Comparison of ENCODE assay signal across 8 cellular contexts in the genomic region with DNA sequence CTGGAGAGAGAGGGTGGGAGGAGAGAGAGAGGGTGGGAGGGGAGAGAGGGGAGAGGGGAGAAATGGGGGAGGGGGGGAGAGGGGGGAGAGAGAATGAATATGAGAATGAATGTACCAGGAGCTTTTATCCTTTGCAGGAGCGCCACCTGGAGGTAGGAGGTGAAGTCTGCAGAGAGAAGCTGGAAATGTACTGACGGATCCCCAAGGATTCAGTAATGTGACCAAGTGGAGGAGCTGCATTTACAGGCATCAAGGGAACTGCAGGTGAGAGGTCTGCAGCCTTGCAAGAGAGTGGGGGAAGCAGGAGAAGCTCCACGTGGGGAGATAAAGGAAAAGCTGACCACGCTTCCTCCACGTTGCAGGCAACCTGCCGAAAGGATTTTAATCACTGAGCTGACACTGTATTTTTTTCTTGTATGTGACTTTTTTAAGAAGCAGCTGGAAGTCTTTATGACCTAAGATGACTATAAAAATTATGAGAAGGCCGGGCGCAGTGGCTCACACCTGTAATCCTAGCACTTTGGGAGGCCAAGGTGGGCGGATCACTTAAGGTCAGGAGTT. TPM values are rescaled to one million over a fixed set of nuclear protein-coding genes. Genes with fewer than 3 reads are reported as not detected.
DNase-seq lines count a peak whose midpoint lies in the region; ATAC-seq, FAIRE-seq and TF ChIP-seq lines count a peak whose summit lies in the region.

No MANE protein-coding gene starts in this region.

- BruUV-seq in K562 (replicated peaks; lab: Mats Ljungman, UMichigan), result no TSS peak

- FAIRE-seq in K562 (lab: Jason Lieb, UNC), result peak; percentile 60

- CTCF ChIA-PET in K562 (lab: Yijun Ruan, JAX; ENCODE audit: low intra/inter-chr PET ratio), result interaction anchor here (0.6 to 2.9 kb wide), 5 partner anchors 15 to 257 kb away, joined by 3 to 18 read pairs (median 4); no protein-coding TSS in a partner anchor

- H3K9me1 ChIP-seq in K562 (ENCODE audit: control insufficient read depth, insufficient read depth, low read length), result no peaks in the 10 kb centered on the region

- TF ChIP-seq RAD21 in K562 (CRISPR knock-in tag; conservative IDR thresholded peaks at IDR 0.05 in 1 of 2, IDR thresholded peaks at IDR 0.05 in 1 of 2), result peak in 1 of 2 experiments; percentile 72; a peak in 3 of 4 replicates

- TF ChIP-seq POLR2A in K562 (conservative IDR thresholded peaks at IDR 0.05), result no peak

- no peaks in the 10 kb centered on the region for H3K9me3 Mint-ChIP-seq in T-helper 2 cell treated with Interferon-gamma antibody and Interleukin-4, amounts not matched to agents 5 μg/mL and 100 μg/mL, for 36 hours

- no peaks in the 10 kb centered on the region for H3K9me2 ChIP-seq in DOHH2 (replicated peaks; ENCODE audit: control insufficient read depth, low read length)

- H3K4me1 ChIP-seq in DOHH2 (ENCODE audit: control insufficient read depth, low read length) (no peaks in the 10 kb centered on the region), K562 (replicated peaks in 1 of 2; ENCODE audit: control insufficient read depth in 2 of 2, insufficient read depth in 2 of 2, low read length in 2 of 2) (peaks cover 3% of the 10 kb centered on the region in 2 experiments; a peak in 1 of 5 replicates)

- H3K4me3 ChIP-seq in DOHH2 (ENCODE audit: low read length) (no peak overlapping the region), K562 (no peak overlapping the region)

- peak; percentile 33 for DNase-seq in T-helper 2 cell treated with Interferon-gamma antibody and Interleukin-4, amounts not matched to agents 5 μg/mL and 100 μg/mL, for 36 hours (ENCODE audit: low spot score)
- DNase-seq in K562 (ENCODE audit: extremely low read depth in 1 of 4, low spot score in 3 of 4) (peak; percentile 63 to 76 (median 64)), kidney glomerular epithelial cell (lab: John Stamatoyannopoulos, UW) (peak; percentile 20)
- peak; percentile 53 to 64 for DNase-seq in stimulated activated CD4-positive, alpha-beta T cell treated with anti-CD3 and anti-CD28 coated beads, Interleukin-2, amount 100 ng/mL, for 48 hours

- H3K4me1 Mint-ChIP-seq in T-helper 2 cell treated with Interferon-gamma antibody and Interleukin-4, amounts not matched to agents 5 μg/mL and 100 μg/mL, for 36 hours (ENCODE audit: low read depth), result no peaks in the 10 kb centered on the region

- 12% methylated on average over 7 of the region's 9 CpGs for WGBS in K562 (ENCODE audit: insufficient coverage, low coverage, missing lambda C conversion rate)

- POLR2A ChIA-PET in K562 (lab: Yijun Ruan, JAX), result interaction anchor here (0.6 kb wide), 2 partner anchors 117 to 189 kb away, joined by 3 read pairs; no protein-coding TSS in a partner anchor

- intact Hi-C loops in K562 (cut with micrococcal nuclease), result loop anchor here (5.0 kb wide), 1 partner anchor 238 kb away; no protein-coding TSS in a partner anchor

- peak; percentile 83 for ATAC-seq in K562
- ATAC-seq in GM19351 (IDR thresholded peaks at IDR 0.05; ENCODE audit: unreplicated experiment), result no peak
- no peak for ATAC-seq in HG02973 (IDR thresholded peaks at IDR 0.05; ENCODE audit: unreplicated experiment)

- H3K36me3 Mint-ChIP-seq in T-helper 2 cell treated with Interferon-gamma antibody and Interleukin-4, amounts not matched to agents 5 μg/mL and 100 μg/mL, for 36 hours (ENCODE audit: low read depth), result no peaks in the 10 kb centered on the region

- H3K4me2 ChIP-seq in DOHH2 (ENCODE audit: low read length) (no peak overlapping the region), K562 (ENCODE audit: insufficient read depth, low read length) (no peak overlapping the region)

- H4K20me1 ChIP-seq in DOHH2 (ENCODE audit: control insufficient read depth, insufficient read depth, low read depth, low read length), result no peaks in the 10 kb centered on the region
- H4K20me1 ChIP-seq in K562 (replicated peaks; ENCODE audit: control insufficient read depth, insufficient read depth, low read length), result no peaks in the 10 kb centered on the region

- H3K36me3 ChIP-seq in DOHH2 (ENCODE audit: control insufficient read depth, low read length), result no peaks in the 10 kb centered on the region
- H3K36me3 ChIP-seq in K562 (ENCODE audit: control insufficient read depth, insufficient read depth, low read length), result no peaks in the 10 kb centered on the region

- H3K79me2 ChIP-seq in DOHH2 (ENCODE audit: control insufficient read depth, low read length) (no peaks in the 10 kb centered on the region), K562 (ENCODE audit: control insufficient read depth, insufficient read depth, low read length) (no peaks in the 10 kb centered on the region)

- H3K27me3 Mint-ChIP-seq in T-helper 2 cell treated with Interferon-gamma antibody and Interleukin-4, amounts not matched to agents 5 μg/mL and 100 μg/mL, for 36 hours (ENCODE audit: low read depth), result peaks cover 4% of the 10 kb centered on the region

- TF ChIP-seq CTCF in DOHH2 (IDR thresholded peaks at IDR 0.05; ENCODE audit: low read depth, low read length, poor library complexity, severe bottlenecking) (peak; percentile 70), LNCAP (IDR thresholded peaks at IDR 0.05) (peak; percentile 61), K562 (IDR thresholded peaks at IDR 0.05 in 2 of 3, conservative IDR thresholded peaks at IDR 0.05 in 1 of 3; ENCODE audit: insufficient read depth in 2 of 3, low read depth in 1 of 3, low read length in 3 of 3) (peak; percentile 65 to 87 (median 81))

- in situ Hi-C loops in K562 (cut with MboI), result no loop called here

- no peaks in the 10 kb centered on the region for H3F3A ChIP-seq in DOHH2 (ENCODE audit: control insufficient read depth, insufficient read depth)

- H3K9me3 ChIP-seq in DOHH2 (ENCODE audit: control insufficient read depth, insufficient read depth, low read length), result no peaks in the 10 kb centered on the region
- H3K9me3 ChIP-seq in K562 (replicated peaks; ENCODE audit: control insufficient read depth, insufficient read depth, low read depth, low read length), result no peaks in the 10 kb centered on the region

- H2AFZ ChIP-seq in K562 (ENCODE audit: low read depth, low read length), result no peak overlapping the region

- H3K27ac ChIP-seq in DOHH2 (ENCODE audit: low read depth, low read length), result no peak overlapping the region
- no peak overlapping the region for H3K27ac ChIP-seq in K562 (ENCODE audit: extremely low read depth, low read depth, low read length)

- H3K27ac Mint-ChIP-seq in T-helper 2 cell treated with Interferon-gamma antibody and Interleukin-4, amounts not matched to agents 5 μg/mL and 100 μg/mL, for 36 hours, result no peak overlapping the region

- H3K4me3 Mint-ChIP-seq in T-helper 2 cell treated with Interferon-gamma antibody and Interleukin-4, amounts not matched to agents 5 μg/mL and 100 μg/mL, for 36 hours, result no peak overlapping the region

- TF ChIP-seq EP300 in K562 (IDR thresholded peaks at IDR 0.05; ENCODE audit: low read length), result no peak

- H3K9ac ChIP-seq in K562 (ENCODE audit: insufficient read depth in 1 of 2, low read depth in 2 of 2, low read length in 2 of 2), result no peak overlapping the region

- no peaks in the 10 kb centered on the region for H3K27me3 ChIP-seq in DOHH2 (ENCODE audit: control insufficient read depth, low read length)
- no peaks in the 10 kb centered on the region; a peak in 1 of 5 replicates for H3K27me3 ChIP-seq in K562 (ENCODE audit: control insufficient read depth in 2 of 2, insufficient read depth in 2 of 2, low read length in 2 of 2)

RNA-seq across cellular contexts. Expression of a gene that starts 33.7 kb away (rescaled TPM):
- not detected in 2 replicates for total RNA-seq in K562 (2011; cell fraction: chromatin; rRNA removed; ENCODE audit: low replicate concordance)
- not detected in 2 replicates for total RNA-seq in K562 (2011; cell fraction: nucleolus; rRNA removed)
- total RNA-seq in K562 (2011; cell fraction: nucleoplasm; rRNA removed), result not detected in 2 replicates
- total RNA-seq in K562 (2014; rRNA removed) (not detected in 2 replicates), K562 (2014; rRNA removed; fragmentation: Illumina TruSeq; extraction: Trizol) (not detected in 2 replicates), K562 (2015; rRNA removed; fragmentation: Illumina TruSeq; extraction: Trizol) (not detected in 2 replicates), K562 (2021) (not detected in 2 replicates)
- polyA plus RNA-seq in K562 (2011; rRNA removed) (not detected in 2 replicates), K562 (2014; fragmentation: Illumina TruSeq; extraction: Trizol) (not detected in 2 replicates), K562 (2014; fragmentation: Nextera tagmentation; extraction: Ambion mirVana) (not detected), K562 (2014; rRNA removed) (not detected in 2 replicates)
- polyA plus RNA-seq in K562 (2011; cell fraction: cytosol; rRNA removed), result not detected in 2 replicates
- polyA plus RNA-seq in K562 (2011; cell fraction: nucleus; rRNA removed), result not detected in 2 replicates
- not detected in 2 replicates for polyA plus RNA-seq in K562 (2012)
- polyA minus RNA-seq in K562 (2011; rRNA and poly(A)+ RNA removed), result not detected in 2 replicates
- not detected in 2 replicates for polyA minus RNA-seq in K562 (2011; cell fraction: cytosol; rRNA and poly(A)+ RNA removed)
- polyA minus RNA-seq in K562 (2011; cell fraction: nucleus; rRNA and poly(A)+ RNA removed), result not detected in 2 replicates

RNA-seq across cellular contexts. Expression of a gene that starts 38.6 kb away (rescaled TPM):
- total RNA-seq in K562 (2011; cell fraction: chromatin; rRNA removed; ENCODE audit: low replicate concordance), result not detected in 2 replicates
- not detected in 2 replicates for total RNA-seq in K562 (2011; cell fraction: nucleolus; rRNA removed)
- not detected in 2 replicates for total RNA-seq in K562 (2011; cell fraction: nucleoplasm; rRNA removed)
- total RNA-seq in K562 (2014; rRNA removed) (not detected in 2 replicates), K562 (2014; rRNA removed; fragmentation: Illumina TruSeq; extraction: Trizol) (not detected in 2 replicates), K562 (2015; rRNA removed; fragmentation: Illumina TruSeq; extraction: Trizol) (not detected in 2 replicates), K562 (2021) (not detected in 2 replicates)
- polyA plus RNA-seq in K562 (2011; rRNA removed) (not detected in 2 replicates), K562 (2014; fragmentation: Illumina TruSeq; extraction: Trizol) (not detected in 2 replicates), K562 (2014; fragmentation: Nextera tagmentation; extraction: Ambion mirVana) (not detected), K562 (2014; rRNA removed) (not detected in 2 replicates)
- not detected in 2 replicates for polyA plus RNA-seq in K562 (2011; cell fraction: cytosol; rRNA removed)
- not detected in 2 replicates for polyA plus RNA-seq in K562 (2011; cell fraction: nucleus; rRNA removed)
- polyA plus RNA-seq in K562 (2012), result not detected in 2 replicates
- polyA minus RNA-seq in K562 (2011; rRNA and poly(A)+ RNA removed), result not detected in 2 replicates
- polyA minus RNA-seq in K562 (2011; cell fraction: cytosol; rRNA and poly(A)+ RNA removed), result not detected in 2 replicates
- polyA minus RNA-seq in K562 (2011; cell fraction: nucleus; rRNA and poly(A)+ RNA removed), result not detected in 2 replicates

RNA-seq across cellular contexts. Expression of a gene that starts 51.2 kb away (rescaled TPM):
- not detected in 2 replicates for total RNA-seq in K562 (2011; cell fraction: chromatin; rRNA removed; ENCODE audit: low replicate concordance)
- total RNA-seq in K562 (2011; cell fraction: nucleolus; rRNA removed), result not detected in 2 replicates
- total RNA-seq in K562 (2011; cell fraction: nucleoplasm; rRNA removed), result not detected in 2 replicates
- total RNA-seq in K562 (2014; rRNA removed), result not detected in 2 replicates
- total RNA-seq in K562 (2014; rRNA removed; fragmentation: Illumina TruSeq; extraction: Trizol), result not detected in 2 replicates
- not detected in 2 replicates for total RNA-seq in K562 (2015; rRNA removed; fragmentation: Illumina TruSeq; extraction: Trizol)
- total RNA-seq in K562 (2021), result not detected in 2 replicates
- polyA plus RNA-seq in K562 (2011; rRNA removed), result not detected in 2 replicates
- polyA plus RNA-seq in K562 (2011; cell fraction: cytosol; rRNA removed), result not detected in 2 replicates
- polyA plus RNA-seq in K562 (2011; cell fraction: nucleus; rRNA removed), result not detected in 2 replicates
- polyA plus RNA-seq in K562 (2012), result not detected in 2 replicates
- polyA plus RNA-seq in K562 (2014; fragmentation: Illumina TruSeq; extraction: Trizol), result not detected in 2 replicates
- polyA plus RNA-seq in K562 (2014; fragmentation: Nextera tagmentation; extraction: Ambion mirVana), result not detected
- polyA plus RNA-seq in K562 (2014; rRNA removed), result not detected in 2 replicates
- not detected in 2 replicates for polyA minus RNA-seq in K562 (2011; rRNA and poly(A)+ RNA removed)
- not detected in 2 replicates for polyA minus RNA-seq in K562 (2011; cell fraction: cytosol; rRNA and poly(A)+ RNA removed)
- polyA minus RNA-seq in K562 (2011; cell fraction: nucleus; rRNA and poly(A)+ RNA removed), result not detected in 2 replicates
